8 cellular contexts compared by ENCODE assay signal in genomic region chr6:134240664-134241431, GRCh38.
DNase-seq lines count a peak whose midpoint lies in the region; ATAC-seq, FAIRE-seq and TF ChIP-seq lines count a peak whose summit lies in the region.

No MANE protein-coding gene starts in this region.

- no peak for TF ChIP-seq CTCF in GM12864 (IDR thresholded peaks at IDR 0.05; ENCODE audit: low read depth, low read length, missing control alignments)

- no peak for FAIRE-seq in frontal cortex (lab: Jason Lieb, UNC)

- DNase-seq in GM12864 (ENCODE audit: low read depth) = peak; percentile 34
- peak; percentile 33 to 53 for DNase-seq in activated CD4-positive, alpha-beta T cell treated with anti-CD3 and anti-CD28 coated beads for 24 hours (ENCODE audit: low read depth in 2 of 2)
- DNase-seq in effector CD8-positive, alpha-beta T cell (lab: John Stamatoyannopoulos, UW) = peak; percentile 72
- peak; percentile 47 to 78 for DNase-seq in stimulated activated CD4-positive, alpha-beta T cell treated with anti-CD3 and anti-CD28 coated beads, Interleukin-1b, Interleukin-23, amount 100 ng/mL, for 4 hours (ENCODE audit: low read depth in 2 of 2)
- DNase-seq in frontal cortex (ENCODE audit: low spot score in 2 of 2) = no peak
- no peak for DNase-seq in NCI-H2107 treated with DMSO at 0.1 percent for 48 hours (lab: John Stamatoyannopoulos, UW; ENCODE audit: unreplicated experiment)
- DNase-seq in NCI-H69 (lab: John Stamatoyannopoulos, UW) = no peak

- no peak for ATAC-seq in HG02870 (IDR thresholded peaks at IDR 0.05; ENCODE audit: unreplicated experiment)

- H3K4me3 ChIP-seq in GM12864 (ENCODE audit: low read depth, low read length) = no peak overlapping the region

Comparison
In these comparisons a context has a peak if more than half of its experiments do, and no peak if none do; other contexts are left out.
1. DNase-seq: peak in GM12864 (single experiment), activated CD4-positive, alpha-beta T cell treated with anti-CD3 and anti-CD28 coated beads for 24 hours (2 of 2), effector CD8-positive, alpha-beta T cell (single experiment) and stimulated activated CD4-positive, alpha-beta T cell treated with anti-CD3 and anti-CD28 coated beads, Interleukin-1b, Interleukin-23, amount 100 ng/mL, for 4 hours (2 of 2); none in frontal cortex (0 of 2), NCI-H2107 treated with DMSO at 0.1 percent for 48 hours (single experiment) and NCI-H69 (single experiment).